ENCODE assay signal across 16 cellular contexts in genomic region chr19:931860-932646, GRCh38. TPM values are rescaled to one million over a fixed set of nuclear protein-coding genes. Genes with fewer than 3 reads are reported as not detected.
DNase-seq lines count a peak whose midpoint lies in the region; ATAC-seq, FAIRE-seq and TF ChIP-seq lines count a peak whose summit lies in the region.
"Had no signal": no experiment of that assay in that cellular context is flagged by ENCODE, and none has a peak within 500 bp of the region (broad histone marks: within the 10 kb centered on the region; RNA-seq: fewer than 3 reads in every experiment).

No MANE protein-coding gene starts in this region.

- intact Hi-C loops in activated CD4-positive, alpha-beta T cell treated with anti-CD3 and anti-CD28 coated beads, Interleukin-2, amount 10 ng/mL, durations not matched to agents 24 days and 14 days (cut with micrococcal nuclease) = no loop called here

- no peak for DNase-seq in activated CD4-positive, alpha-beta T cell treated with anti-CD3 and anti-CD28 coated beads, Interleukin-2, amount 10 ng/mL, durations not matched to agents 24 days and 14 days
- DNase-seq in activated CD4-positive, alpha-beta T cell treated with anti-CD3 and anti-CD28 coated beads for 48 hours = no peak
- no peak for DNase-seq in immature natural killer cell
- no peak for DNase-seq in RCC 7860 (ENCODE audit: low spot score)
- DNase-seq in NCI-H1694 treated with DMSO at 0.1 percent for 48 hours (lab: John Stamatoyannopoulos, UW) = no peak
- DNase-seq in NCI-H2171 treated with DMSO at 0.1 percent for 48 hours (lab: John Stamatoyannopoulos, UW) = no peak
- DNase-seq: foreskin keratinocyte; kidney glomerular epithelial cell; NCI-H774; stimulated activated CD4-positive, alpha-beta T cell treated with anti-CD3 and anti-CD28 coated beads, Interleukin-4, amount 100 ng/mL, for 1 hour had no signal

- no peak overlapping the region for H3K27ac Mint-ChIP-seq in activated CD4-positive, alpha-beta T cell treated with anti-CD3 and anti-CD28 coated beads, Interleukin-2, amount 10 ng/mL, durations not matched to agents 24 days and 14 days
- H3K27ac Mint-ChIP-seq in immature natural killer cell = no peak overlapping the region
- H3K27ac Mint-ChIP-seq in stimulated activated memory B cell treated with anti-CD40 and anti-IgM and Interleukin-4, amounts not matched to agents 10 μg/mL and 1 μg/mL and 100 μg/mL, for 72 hours = peak overlapping the region; percentile 86

- H3K27me3 Mint-ChIP-seq in activated CD4-positive, alpha-beta T cell treated with anti-CD3 and anti-CD28 coated beads, Interleukin-2, amount 10 ng/mL, durations not matched to agents 24 days and 14 days = no peaks in the 10 kb centered on the region
- peaks cover 0 to 4% (median 2%) of the 10 kb centered on the region in 3 donors for H3K27me3 Mint-ChIP-seq in immature natural killer cell (ENCODE audit: low read depth in 3 of 3)
- no peaks in the 10 kb centered on the region for H3K27me3 Mint-ChIP-seq in stimulated activated memory B cell treated with anti-CD40 and anti-IgM and Interleukin-4, amounts not matched to agents 10 μg/mL and 1 μg/mL and 100 μg/mL, for 72 hours

- peaks cover 14% of the 10 kb centered on the region for H3K36me3 Mint-ChIP-seq in activated CD4-positive, alpha-beta T cell treated with anti-CD3 and anti-CD28 coated beads, Interleukin-2, amount 10 ng/mL, durations not matched to agents 24 days and 14 days (ENCODE audit: low read depth)
- H3K36me3 Mint-ChIP-seq in immature natural killer cell = no peaks in the 10 kb centered on the region
- H3K36me3 Mint-ChIP-seq in stimulated activated memory B cell treated with anti-CD40 and anti-IgM and Interleukin-4, amounts not matched to agents 10 μg/mL and 1 μg/mL and 100 μg/mL, for 72 hours = peaks cover 34% of the 10 kb centered on the region

- no peaks in the 10 kb centered on the region for H3K9me3 Mint-ChIP-seq in activated CD4-positive, alpha-beta T cell treated with anti-CD3 and anti-CD28 coated beads, Interleukin-2, amount 10 ng/mL, durations not matched to agents 24 days and 14 days
- H3K9me3 Mint-ChIP-seq in immature natural killer cell = no peaks in the 10 kb centered on the region
- H3K9me3 Mint-ChIP-seq in stimulated activated memory B cell treated with anti-CD40 and anti-IgM and Interleukin-4, amounts not matched to agents 10 μg/mL and 1 μg/mL and 100 μg/mL, for 72 hours = no peaks in the 10 kb centered on the region

- peak; percentile 1 for ATAC-seq in stimulated activated memory B cell treated with anti-CD40 and anti-IgM and Interleukin-4, amounts not matched to agents 10 μg/mL and 1 μg/mL and 100 μg/mL, for 72 hours
- ATAC-seq: foreskin keratinocyte had no signal

- H3K4me3 Mint-ChIP-seq in activated CD4-positive, alpha-beta T cell treated with anti-CD3 and anti-CD28 coated beads, Interleukin-2, amount 10 ng/mL, durations not matched to agents 24 days and 14 days = peak overlapping the region; percentile 32
- peak overlapping the region in 4 of 5 donors; percentile 6 to 50 (median 26) for H3K4me3 Mint-ChIP-seq in immature natural killer cell
- peak overlapping the region; percentile 75 for H3K4me3 Mint-ChIP-seq in stimulated activated memory B cell treated with anti-CD40 and anti-IgM and Interleukin-4, amounts not matched to agents 10 μg/mL and 1 μg/mL and 100 μg/mL, for 72 hours

- no peak for FAIRE-seq in RCC 7860 (lab: Jason Lieb, UNC)
- FAIRE-seq: A549, colon, pancreas had no signal

- H3K4me1 Mint-ChIP-seq in activated CD4-positive, alpha-beta T cell treated with anti-CD3 and anti-CD28 coated beads, Interleukin-2, amount 10 ng/mL, durations not matched to agents 24 days and 14 days = peaks cover 8% of the 10 kb centered on the region
- H3K4me1 Mint-ChIP-seq in immature natural killer cell = peaks cover 7 to 30% of the 10 kb centered on the region in 2 donors
- H3K4me1 Mint-ChIP-seq in stimulated activated memory B cell treated with anti-CD40 and anti-IgM and Interleukin-4, amounts not matched to agents 10 μg/mL and 1 μg/mL and 100 μg/mL, for 72 hours = peaks cover 60% of the 10 kb centered on the region

- no peak for TF ChIP-seq CTCF in VCaP (conservative IDR thresholded peaks at IDR 0.05)

- H3K27ac ChIP-seq in VCaP = peak overlapping the region; percentile 87
- H3K27ac ChIP-seq: foreskin keratinocyte, SK-N-MC had no signal

RNA-seq across cellular contexts. Expression of gene ARID3A, which starts 6.2 kb away (rescaled TPM):
- 35.6 and 36.6 TPM in 2 replicates for total RNA-seq in activated CD4-positive, alpha-beta T cell treated with anti-CD3 and anti-CD28 coated beads, Interleukin-2, amount 10 ng/mL, durations not matched to agents 24 days and 14 days
- 1 to 10 TPM; 1.0 to 1.7 (median 1.4) TPM for polyA plus RNA-seq in immature natural killer cell

RNA-seq across cellular contexts. Expression of gene KISS1R, which starts 14.9 kb away (rescaled TPM):
- 12.9 and 16.8 TPM in 2 replicates for total RNA-seq in activated CD4-positive, alpha-beta T cell treated with anti-CD3 and anti-CD28 coated beads, Interleukin-2, amount 10 ng/mL, durations not matched to agents 24 days and 14 days
- polyA plus RNA-seq in immature natural killer cell = not detected
- total RNA-seq: foreskin keratinocyte had no signal
- polyA plus RNA-seq: foreskin keratinocyte had no signal

RNA-seq across cellular contexts. Expression of gene R3HDM4, which starts 19.0 kb away (rescaled TPM):
- 86.8 and 91.5 TPM in 2 replicates for total RNA-seq in activated CD4-positive, alpha-beta T cell treated with anti-CD3 and anti-CD28 coated beads, Interleukin-2, amount 10 ng/mL, durations not matched to agents 24 days and 14 days
- 100 to 1,000 TPM in 1 of 3 donors, 10 to 100 TPM in 2; 83.5 to 146 (median 85.8) TPM for polyA plus RNA-seq in immature natural killer cell

RNA-seq across cellular contexts. Expression of gene RNU6-9, which starts 38.8 kb away (rescaled TPM):
- total RNA-seq in activated CD4-positive, alpha-beta T cell treated with anti-CD3 and anti-CD28 coated beads, Interleukin-2, amount 10 ng/mL, durations not matched to agents 24 days and 14 days = not detected in 2 replicates
- not detected for polyA plus RNA-seq in immature natural killer cell
- total RNA-seq: foreskin keratinocyte, pancreas had no signal
- polyA plus RNA-seq: A549, foreskin keratinocyte, pancreas had no signal

RNA-seq across cellular contexts. Expression of gene MED16, which starts 39.1 kb away (rescaled TPM):
- total RNA-seq in activated CD4-positive, alpha-beta T cell treated with anti-CD3 and anti-CD28 coated beads, Interleukin-2, amount 10 ng/mL, durations not matched to agents 24 days and 14 days = 58.1 and 61.1 TPM in 2 replicates
- 100 to 1,000 TPM in 1 of 3 donors, 10 to 100 TPM in 2; 44.2 to 112 (median 48.0) TPM for polyA plus RNA-seq in immature natural killer cell
